ENCODE assay signal across 12 cellular contexts in the genomic region with DNA sequence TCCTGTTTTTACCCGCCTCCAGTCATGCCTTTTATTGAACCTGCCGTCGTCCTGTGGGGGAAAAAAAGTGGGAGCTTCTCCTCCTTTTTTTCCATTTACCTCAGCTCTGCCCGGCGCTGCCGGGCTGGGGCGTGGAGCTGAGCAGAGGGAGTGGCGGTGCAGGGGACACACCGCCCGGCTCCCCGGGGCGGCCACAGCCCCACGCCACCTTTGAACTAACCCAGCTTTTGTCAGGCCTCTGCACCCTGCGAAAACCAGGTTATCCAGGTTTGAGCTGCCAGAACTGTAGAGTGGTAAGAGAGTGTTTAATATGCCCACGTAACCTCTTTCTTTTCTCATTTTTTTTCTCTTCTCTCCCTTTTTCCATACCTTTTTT.
DNase-seq lines count a peak whose midpoint lies in the region; ATAC-seq and TF ChIP-seq lines count a peak whose summit lies in the region.
"Had no signal": no experiment of that assay in that cellular context is flagged by ENCODE, and none has a peak within 500 bp of the region (broad histone marks: within the 10 kb centered on the region; RNA-seq: fewer than 3 reads in every experiment).

No MANE protein-coding gene starts in this region.

- H3K27ac ChIP-seq in substantia nigra (ENCODE audit: low read depth, low read length, poor library complexity, severe bottlenecking), result no peak overlapping the region
- H3K27ac ChIP-seq: C4-2B had no signal

- peak; percentile 62 for DNase-seq in NCI-H69 (lab: John Stamatoyannopoulos, UW)
- DNase-seq in left colon, result peak; percentile 46 to 56
- peak; percentile 29 for DNase-seq in posterior vena cava (ENCODE audit: low spot score)
- no peak for DNase-seq in type B pancreatic cell (ENCODE audit: extremely low spot score, unreplicated experiment)
- no peak for DNase-seq in activated T-cell treated with anti-CD3 and anti-CD28 coated beads, Interleukin-2, amount 50 U/mL, for 4 hours
- no peak for DNase-seq in substantia nigra (lab: John Stamatoyannopoulos, UW)
- no peak for DNase-seq in NCI-H1105 (lab: John Stamatoyannopoulos, UW)
- DNase-seq: BE2C; Caco-2; CD8-positive, alpha-beta memory T cell; GF-D8 had no signal

- H3K27ac Mint-ChIP-seq in type B pancreatic cell, result peak overlapping the region; percentile 7
- H3K27ac Mint-ChIP-seq: CD8-positive, alpha-beta memory T cell had no signal

- peaks cover 6% of the 10 kb centered on the region for H3K4me1 Mint-ChIP-seq in type B pancreatic cell (ENCODE audit: unreplicated experiment)
- no peaks in the 10 kb centered on the region for H3K4me1 Mint-ChIP-seq in activated T-cell treated with anti-CD3 and anti-CD28 coated beads, Interleukin-2, amount 50 U/mL, for 4 hours (ENCODE audit: low read depth)
- H3K4me1 Mint-ChIP-seq: CD8-positive, alpha-beta memory T cell had no signal

- ATAC-seq in left colon, result peak; percentile 93
- ATAC-seq in activated T-cell treated with anti-CD3 and anti-CD28 coated beads, Interleukin-2, amount 50 U/mL, for 4 hours, result no peak

- no peak for TF ChIP-seq CTCF in type B pancreatic cell (conservative IDR thresholded peaks at IDR 0.05)

- peaks cover 11% of the 10 kb centered on the region for H3K27me3 Mint-ChIP-seq in type B pancreatic cell
- H3K27me3 Mint-ChIP-seq in activated T-cell treated with anti-CD3 and anti-CD28 coated beads, Interleukin-2, amount 50 U/mL, for 4 hours (ENCODE audit: low read depth), result peaks cover 23% of the 10 kb centered on the region

- H3K9me3 Mint-ChIP-seq in type B pancreatic cell, result no peaks in the 10 kb centered on the region
- H3K9me3 Mint-ChIP-seq in activated T-cell treated with anti-CD3 and anti-CD28 coated beads, Interleukin-2, amount 50 U/mL, for 4 hours, result no peaks in the 10 kb centered on the region

- intact Hi-C loops in left colon (cut with DNase I, micrococcal nuclease) (no loop called here), posterior vena cava (cut with DNase I) (no loop called here)

- H3K4me3 Mint-ChIP-seq in type B pancreatic cell, result no peak overlapping the region
- H3K4me3 Mint-ChIP-seq in activated T-cell treated with anti-CD3 and anti-CD28 coated beads, Interleukin-2, amount 50 U/mL, for 4 hours, result no peak overlapping the region
- H3K4me3 Mint-ChIP-seq: CD8-positive, alpha-beta memory T cell had no signal

- H3K36me3 Mint-ChIP-seq in type B pancreatic cell, result peaks cover 25% of the 10 kb centered on the region
- no peaks in the 10 kb centered on the region for H3K36me3 Mint-ChIP-seq in activated T-cell treated with anti-CD3 and anti-CD28 coated beads, Interleukin-2, amount 50 U/mL, for 4 hours (ENCODE audit: insufficient read depth)

Comparison
In these comparisons a context has a peak if more than half of its experiments do, and no peak if none do; other contexts are left out.
1. DNase-seq: peak in NCI-H69 (single experiment), left colon (2 of 2) and posterior vena cava (single experiment); none in type B pancreatic cell (single experiment), activated T-cell treated with anti-CD3 and anti-CD28 coated beads, Interleukin-2, amount 50 U/mL, for 4 hours (single experiment), substantia nigra (0 of 49) and NCI-H1105 (single experiment).